In the genomic region with DNA sequence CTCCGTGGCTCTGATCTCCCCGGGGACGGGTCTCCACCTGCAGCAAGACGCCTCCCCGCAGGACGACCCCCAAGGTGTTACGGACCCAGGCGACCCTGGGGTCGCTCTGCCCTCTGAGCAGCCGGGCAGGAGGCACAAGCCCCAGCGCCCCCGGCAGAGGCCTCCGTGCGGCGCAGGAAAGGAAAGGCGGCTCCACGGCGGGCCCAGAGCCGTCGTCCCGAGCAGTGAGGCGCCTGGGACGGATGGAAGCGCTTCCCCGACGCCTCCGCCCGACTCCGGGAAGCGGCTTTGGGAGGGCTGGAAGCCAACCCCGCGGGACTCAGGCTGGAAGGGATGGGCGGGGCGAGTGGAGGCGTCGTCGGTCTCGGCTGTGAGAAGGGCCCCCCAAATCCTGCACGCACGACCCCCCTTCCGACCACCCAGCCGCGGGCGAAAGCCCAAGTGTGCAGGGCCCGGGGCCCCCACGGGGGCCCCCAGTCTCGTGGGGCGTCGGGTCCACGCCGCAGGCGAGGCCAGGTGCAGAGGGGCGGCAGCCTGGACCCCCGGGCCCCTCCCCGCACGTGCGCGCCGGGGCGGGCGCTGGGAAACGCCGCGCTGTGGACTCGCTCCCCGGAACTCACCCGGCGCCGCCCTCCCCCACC, we compare ENCODE assay signal across 1 cellular context.
TF ChIP-seq lines count a peak whose summit lies in the region.

No MANE protein-coding gene starts in this region.

TF ChIP-seq in GM12878, 131 proteins besides CTCF, POLR2A, EP300 and RAD21 (continued from another document):
- TF ChIP-seq, protein P1, sequence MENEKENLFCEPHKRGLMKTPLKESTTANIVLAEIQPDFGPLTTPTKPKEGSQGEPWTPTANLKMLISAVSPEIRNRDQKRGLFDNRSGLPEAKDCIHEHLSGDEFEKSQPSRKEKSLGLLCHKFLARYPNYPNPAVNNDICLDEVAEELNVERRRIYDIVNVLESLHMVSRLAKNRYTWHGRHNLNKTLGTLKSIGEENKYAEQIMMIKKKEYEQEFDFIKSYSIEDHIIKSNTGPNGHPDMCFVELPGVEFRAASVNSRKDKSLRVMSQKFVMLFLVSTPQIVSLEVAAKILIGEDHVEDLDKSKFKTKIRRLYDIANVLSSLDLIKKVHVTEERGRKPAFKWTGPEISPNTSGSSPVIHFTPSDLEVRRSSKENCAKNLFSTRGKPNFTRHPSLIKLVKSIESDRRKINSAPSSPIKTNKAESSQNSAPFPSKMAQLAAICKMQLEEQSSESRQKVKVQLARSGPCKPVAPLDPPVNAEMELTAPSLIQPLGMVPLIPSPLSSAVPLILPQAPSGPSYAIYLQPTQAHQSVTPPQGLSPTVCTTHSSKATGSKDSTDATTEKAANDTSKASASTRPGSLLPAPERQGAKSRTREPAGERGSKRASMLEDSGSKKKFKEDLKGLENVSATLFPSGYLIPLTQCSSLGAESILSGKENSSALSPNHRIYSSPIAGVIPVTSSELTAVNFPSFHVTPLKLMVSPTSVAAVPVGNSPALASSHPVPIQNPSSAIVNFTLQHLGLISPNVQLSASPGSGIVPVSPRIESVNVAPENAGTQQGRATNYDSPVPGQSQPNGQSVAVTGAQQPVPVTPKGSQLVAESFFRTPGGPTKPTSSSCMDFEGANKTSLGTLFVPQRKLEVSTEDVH (IDR thresholded peaks at IDR 0.05; ENCODE audit: low read depth, partially characterized antibody) = no peak
- TF ChIP-seq MTA2 (IDR thresholded peaks at IDR 0.05; ENCODE audit: low read depth) = no peak
- TF ChIP-seq POLR2AphosphoS2 (IDR thresholded peaks at IDR 0.05; ENCODE audit: low read depth, low read length) = no peak
- TF ChIP-seq BHLHE40 (IDR thresholded peaks at IDR 0.05; ENCODE audit: borderline replicate concordance in 1 of 2, low read depth in 2 of 2, low read length in 1 of 2) = peak; percentile 73 to 92
- no peak for TF ChIP-seq MLLT1 (IDR thresholded peaks at IDR 0.05)
- TF ChIP-seq IKZF1 (conservative IDR thresholded peaks at IDR 0.05) = peak; percentile 51
- TF ChIP-seq SMARCA5 (IDR thresholded peaks at IDR 0.05) = no peak
- TF ChIP-seq SMAD1 (IDR thresholded peaks at IDR 0.05; ENCODE audit: low read depth, partially characterized antibody) = no peak
